19 cellular contexts compared by ENCODE assay signal in genomic region chr18:46062781-46063180, GRCh38. TPM values are rescaled to one million over a fixed set of nuclear protein-coding genes. Genes with fewer than 3 reads are reported as not detected.
A peak's percentile ranks its signal among the peaks of the same experiment; 100 is the strongest.
DNase-seq lines count a peak whose midpoint lies in the region; ATAC-seq and TF ChIP-seq lines count a peak whose summit lies in the region.
"Had no signal": no experiment of that assay in that cellular context is flagged by ENCODE, and none has a peak within 500 bp of the region (broad histone marks: within the 10 kb centered on the region; RNA-seq: fewer than 3 reads in every experiment).

No MANE protein-coding gene starts in this region.

- H3K27me3 Mint-ChIP-seq in osteocyte (ENCODE audit: unreplicated experiment): no peaks in the 10 kb centered on the region
- H3K27me3 Mint-ChIP-seq: CD4-positive, alpha-beta T cell had no signal

- TF ChIP-seq CTCF in RWPE1 (conservative IDR thresholded peaks at IDR 0.05; ENCODE audit: low read depth) (no peak), osteocyte (IDR thresholded peaks at IDR 0.05) (no peak)

- CTCF ChIA-PET in RWPE1 (lab: Yijun Ruan, JAX): interaction anchor here (0.6 kb wide), 1 partner anchor 210 kb away, joined by 3 read pairs; no protein-coding TSS in a partner anchor

- H3K9me3 Mint-ChIP-seq in osteocyte (ENCODE audit: unreplicated experiment): peaks cover 3% of the 10 kb centered on the region
- H3K9me3 Mint-ChIP-seq: CD4-positive, alpha-beta T cell; IgD-negative memory B cell had no signal

- POLR2A ChIA-PET in RWPE1 (lab: Yijun Ruan, JAX; ENCODE audit: low non-redundant PET): no interaction called here

- H3K4me3 Mint-ChIP-seq in osteocyte (ENCODE audit: unreplicated experiment): no peak overlapping the region
- H3K4me3 Mint-ChIP-seq: CD4-positive, alpha-beta T cell; H9; IgD-negative memory B cell had no signal

- no peaks in the 10 kb centered on the region for H3K4me1 Mint-ChIP-seq in osteocyte (ENCODE audit: unreplicated experiment)
- H3K4me1 Mint-ChIP-seq: IgD-negative memory B cell had no signal

- no peak overlapping the region; the same call in 1 of the 2 replicates for H3K27ac ChIP-seq in RWPE1
- peak overlapping the region; percentile 69 for H3K27ac ChIP-seq in epithelial cell of prostate

- no peak for ATAC-seq in GM21526 (IDR thresholded peaks at IDR 0.05; ENCODE audit: low FRiP score, unreplicated experiment)
- ATAC-seq: Right ventricle myocardium inferior had no signal

- no peak overlapping the region for H3K27ac Mint-ChIP-seq in osteocyte (ENCODE audit: unreplicated experiment)
- H3K27ac Mint-ChIP-seq: CD4-positive, alpha-beta T cell; H9; IgD-negative memory B cell had no signal

- no peaks in the 10 kb centered on the region for H3K36me3 Mint-ChIP-seq in osteocyte (ENCODE audit: unreplicated experiment)
- H3K36me3 Mint-ChIP-seq: IgD-negative memory B cell had no signal

- DNase-seq in ELF-1 (ENCODE audit: low read depth, low spot score) (peak; percentile 84), RWPE1 (ENCODE audit: low spot score) (peak; percentile 45), epithelial cell of prostate (ENCODE audit: low read depth, low spot score) (peak; percentile 87), osteocyte (ENCODE audit: extremely low spot score, unreplicated experiment) (peak; percentile 68), NCI-H2029 treated with DMSO at 0.1 percent for 48 hours (lab: John Stamatoyannopoulos, UW) (no peak), NCI-H82 treated with DMSO at 0.1 percent for 48 hours (lab: John Stamatoyannopoulos, UW; ENCODE audit: unreplicated experiment) (no peak)
- DNase-seq: BE2C; CD4-positive, alpha-beta T cell; DMS53; H9; NCI-H1105 treated with DMSO at 0.1 percent for 48 hours; NCI-H1694 treated with DMSO at 0.1 percent for 48 hours; NCI-H2227 treated with DMSO at 0.1 percent for 48 hours; NCI-H524; NCI-H82; SW 1271 had no signal

RNA-seq across cellular contexts. Expression of gene PSTPIP2, which starts 9.3 kb away (rescaled TPM):
- 4.5 TPM in 2 replicates for total RNA-seq in osteocyte

RNA-seq across cellular contexts. Expression of gene ATP5F1A, which starts 35.3 kb away (rescaled TPM):
- total RNA-seq in osteocyte: 346 and 359 TPM in 2 replicates

RNA-seq across cellular contexts. Expression of gene HAUS1, which starts 41.4 kb away (rescaled TPM):
- total RNA-seq in osteocyte: 37.0 and 37.3 TPM in 2 replicates

Comparison
In these comparisons a context has a peak if more than half of its experiments do, and no peak if none do; other contexts are left out.
1. DNase-seq: peak in ELF-1 (single experiment), RWPE1 (single experiment), epithelial cell of prostate (single experiment) and osteocyte (single experiment); none in NCI-H2029 treated with DMSO at 0.1 percent for 48 hours (single experiment) and NCI-H82 treated with DMSO at 0.1 percent for 48 hours (single experiment).